Comparison of ENCODE assay signal across 10 cellular contexts in genomic region chr11:9858822-9859221, GRCh38.
A peak's percentile ranks its signal among the peaks of the same experiment; 100 is the strongest.
DNase-seq lines count a peak whose midpoint lies in the region; ATAC-seq and TF ChIP-seq lines count a peak whose summit lies in the region.
"Had no signal": no experiment of that assay in that cellular context is flagged by ENCODE, and none has a peak within 500 bp of the region (broad histone marks: within the 10 kb centered on the region; RNA-seq: fewer than 3 reads in every experiment).

No MANE protein-coding gene starts in this region.

- peaks cover 17% of the 10 kb centered on the region; the same call in 1 of the 2 replicates for H3K36me3 ChIP-seq in Loucy (ENCODE audit: insufficient read depth, low read length)
- H3K36me3 ChIP-seq: breast epithelium had no signal

- no peaks in the 10 kb centered on the region for H3K9me2 ChIP-seq in Loucy (replicated peaks; ENCODE audit: low read depth, low read length)

- H3K4me1 ChIP-seq in Loucy (ENCODE audit: insufficient read depth, low read length, poor library complexity, severe bottlenecking): peaks cover 38% of the 10 kb centered on the region
- H3K4me1 ChIP-seq: breast epithelium had no signal

- H3K9ac ChIP-seq in Loucy (ENCODE audit: low read depth, low read length, poor library complexity, severe bottlenecking): peak overlapping the region; percentile 23

- peak overlapping the region; percentile 43; the same call in 1 of the 2 replicates for H2AFZ ChIP-seq in Loucy (ENCODE audit: low read length)

- ATAC-seq in naive thymus-derived CD8-positive, alpha-beta T cell: peak in 1 of 2 donors; percentile 30
- ATAC-seq in HG03571 (IDR thresholded peaks at IDR 0.05; ENCODE audit: unreplicated experiment): no peak

- peak overlapping the region; percentile 44 for H3K4me3 ChIP-seq in Loucy (ENCODE audit: low read length, poor library complexity, severe bottlenecking)
- H3K4me3 ChIP-seq: breast epithelium had no signal

- H3K9me3 ChIP-seq in Loucy (ENCODE audit: insufficient read depth, low read depth, low read length): no peaks in the 10 kb centered on the region
- H3K9me3 ChIP-seq: breast epithelium had no signal

- H3K27me3 ChIP-seq in Loucy (ENCODE audit: insufficient read depth, low read length, poor library complexity, severe bottlenecking): no peaks in the 10 kb centered on the region
- H3K27me3 ChIP-seq: breast epithelium had no signal

- no peak for TF ChIP-seq CTCF in Loucy (conservative IDR thresholded peaks at IDR 0.05; ENCODE audit: low read length)

- no peaks in the 10 kb centered on the region for H4K20me1 ChIP-seq in Loucy (ENCODE audit: insufficient read depth, low read length, poor library complexity, severe bottlenecking)

- H3F3A ChIP-seq in Loucy (ENCODE audit: low read depth): no peaks in the 10 kb centered on the region

- H3K4me1 Mint-ChIP-seq in activated T-helper 2 cell treated with anti-CD3 and anti-CD28 coated beads, Interferon-gamma antibody, Interleukin-2, Interleukin-4, amounts not matched to agents 10 μg/mL and 5 μg/mL and 100 μg/mL, durations not matched to agents 14 hours and 24 hours and 36 hours (ENCODE audit: low read depth): peaks cover 32% of the 10 kb centered on the region
- H3K4me1 Mint-ChIP-seq in naive thymus-derived CD8-positive, alpha-beta T cell: peaks cover 9 to 27% (median 21%) of the 10 kb centered on the region in 4 donors

- intact Hi-C loops in activated T-helper 2 cell treated with anti-CD3 and anti-CD28 coated beads, Interferon-gamma antibody, Interleukin-2, Interleukin-4, amounts not matched to agents 10 μg/mL and 5 μg/mL and 100 μg/mL, durations not matched to agents 14 hours and 24 hours and 36 hours (cut with micrococcal nuclease): loop anchor here (1.0 kb wide), 1 partner anchor 18 kb away; no protein-coding TSS in a partner anchor

- POLR2A ChIA-PET in naive thymus-derived CD8-positive, alpha-beta T cell (lab: Charles Lee): no interaction called here

- no peaks in the 10 kb centered on the region for H3K27me3 Mint-ChIP-seq in activated T-helper 2 cell treated with anti-CD3 and anti-CD28 coated beads, Interferon-gamma antibody, Interleukin-2, Interleukin-4, amounts not matched to agents 10 μg/mL and 5 μg/mL and 100 μg/mL, durations not matched to agents 14 hours and 24 hours and 36 hours (ENCODE audit: low read depth)
- no peaks in the 10 kb centered on the region for H3K27me3 Mint-ChIP-seq in naive thymus-derived CD8-positive, alpha-beta T cell

- H3K4me3 Mint-ChIP-seq in activated T-helper 2 cell treated with anti-CD3 and anti-CD28 coated beads, Interferon-gamma antibody, Interleukin-2, Interleukin-4, amounts not matched to agents 10 μg/mL and 5 μg/mL and 100 μg/mL, durations not matched to agents 14 hours and 24 hours and 36 hours (ENCODE audit: low read depth): peak overlapping the region; percentile 15
- H3K4me3 Mint-ChIP-seq in naive thymus-derived CD8-positive, alpha-beta T cell: peak overlapping the region in 6 of 10 donors; percentile 28 to 65 (median 36)

- H3K27ac Mint-ChIP-seq in activated T-helper 2 cell treated with anti-CD3 and anti-CD28 coated beads, Interferon-gamma antibody, Interleukin-2, Interleukin-4, amounts not matched to agents 10 μg/mL and 5 μg/mL and 100 μg/mL, durations not matched to agents 14 hours and 24 hours and 36 hours: peak overlapping the region; percentile 72
- peak overlapping the region in 6 of 10 donors; percentile 0 to 79 (median 52) for H3K27ac Mint-ChIP-seq in naive thymus-derived CD8-positive, alpha-beta T cell

- H3K79me2 ChIP-seq in Loucy (ENCODE audit: insufficient read depth, low read length): no peaks in the 10 kb centered on the region

- H3K4me2 ChIP-seq in Loucy (ENCODE audit: low read depth, low read length, poor library complexity, severe bottlenecking): peak overlapping the region; percentile 58

- H3K36me3 Mint-ChIP-seq in activated T-helper 2 cell treated with anti-CD3 and anti-CD28 coated beads, Interferon-gamma antibody, Interleukin-2, Interleukin-4, amounts not matched to agents 10 μg/mL and 5 μg/mL and 100 μg/mL, durations not matched to agents 14 hours and 24 hours and 36 hours (ENCODE audit: low read depth): no peaks in the 10 kb centered on the region
- no peaks in the 10 kb centered on the region for H3K36me3 Mint-ChIP-seq in naive thymus-derived CD8-positive, alpha-beta T cell

- no peaks in the 10 kb centered on the region for H3K9me3 Mint-ChIP-seq in activated T-helper 2 cell treated with anti-CD3 and anti-CD28 coated beads, Interferon-gamma antibody, Interleukin-2, Interleukin-4, amounts not matched to agents 10 μg/mL and 5 μg/mL and 100 μg/mL, durations not matched to agents 14 hours and 24 hours and 36 hours
- H3K9me3 Mint-ChIP-seq in naive thymus-derived CD8-positive, alpha-beta T cell: no peaks in the 10 kb centered on the region

- peak in 2 of 3 experiments; percentile 4 to 58 for DNase-seq in NCI-H1417 (lab: John Stamatoyannopoulos, UW)
- no peak for DNase-seq in NCI-H1417 treated with DMSO at 0.1 percent for 48 hours (lab: John Stamatoyannopoulos, UW)
- no peak for DNase-seq in activated T-helper 2 cell treated with anti-CD3 and anti-CD28 coated beads, Interferon-gamma antibody, Interleukin-2, Interleukin-4, amounts not matched to agents 10 μg/mL and 5 μg/mL and 100 μg/mL, durations not matched to agents 14 hours and 24 hours and 36 hours (ENCODE audit: low spot score)
- peak in 2 of 10 donors; percentile 5 for DNase-seq in naive thymus-derived CD8-positive, alpha-beta T cell
- DNase-seq in stimulated activated naive CD4-positive, alpha-beta T cell treated with Interleukin-2 at 50 U/mL for 16 hours (lab: John Stamatoyannopoulos, UW): no peak
- DNase-seq in HK-2 (ENCODE audit: unreplicated experiment): no peak
- DNase-seq: ACHN had no signal

Comparison
In these comparisons a context has a peak if more than half of its experiments do, and no peak if none do; other contexts are left out.
1. DNase-seq: peak in NCI-H1417 (2 of 3); none in NCI-H1417 treated with DMSO at 0.1 percent for 48 hours (single experiment), activated T-helper 2 cell treated with anti-CD3 and anti-CD28 coated beads, Interferon-gamma antibody, Interleukin-2, Interleukin-4, amounts not matched to agents 10 μg/mL and 5 μg/mL and 100 μg/mL, durations not matched to agents 14 hours and 24 hours and 36 hours (single experiment), stimulated activated naive CD4-positive, alpha-beta T cell treated with Interleukin-2 at 50 U/mL for 16 hours (single experiment) and HK-2 (single experiment).